Comparison of ENCODE assay signal across 25 cellular contexts in the genomic region with DNA sequence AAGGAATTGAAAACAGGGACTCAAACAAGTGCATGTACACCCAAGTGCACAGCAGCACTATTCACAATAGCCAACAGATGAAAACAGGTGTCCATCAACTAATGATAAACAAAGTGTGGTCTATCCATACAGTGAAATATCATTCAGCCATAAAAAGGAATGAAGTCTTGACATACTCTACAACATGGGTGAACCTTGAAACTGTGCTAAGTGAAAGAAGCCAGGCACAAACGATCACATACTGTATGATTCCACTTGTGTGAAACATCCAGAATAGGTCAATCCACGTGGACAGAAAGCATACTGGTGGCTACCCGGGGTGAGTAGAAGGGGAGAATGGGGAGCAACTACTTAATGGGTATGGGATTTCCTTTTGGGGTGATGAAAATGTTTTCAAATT.
"Had no signal": no experiment of that assay in that cellular context is flagged by ENCODE, and none has a peak within 500 bp of the region (broad histone marks: within the 10 kb centered on the region; RNA-seq: fewer than 3 reads in every experiment).

No MANE protein-coding gene starts in this region.

- ATAC-seq: effector memory CD8-positive, alpha-beta T cell; esophagus mucosa; foreskin keratinocyte; gastrocnemius medialis; gastroesophageal sphincter; heart left ventricle; heart right ventricle had no signal

- DNase-seq: colonic mucosa; cortex of kidney; dermis blood vessel endothelial cell; dorsolateral prefrontal cortex; effector CD4-positive, alpha-beta T cell; effector CD8-positive, alpha-beta T cell; effector memory CD4-positive, alpha-beta T cell; effector memory CD8-positive, alpha-beta T cell; endodermal cell; erythroblast; esophagus squamous epithelium; foreskin fibroblast; foreskin keratinocyte; foreskin melanocyte; gastrocnemius medialis; glutamatergic neuron; head of caudate nucleus; heart left ventricle; heart right ventricle had no signal

- H3K27me3 ChIP-seq: colonic mucosa, dorsolateral prefrontal cortex, esophagus muscularis mucosa, esophagus squamous epithelium, foreskin keratinocyte, gastrocnemius medialis, gastroesophageal sphincter, heart left ventricle, heart right ventricle had no signal

- H3K4me3 Mint-ChIP-seq: dendritic cell treated with granulocyte-macrophage colony-stimulating factor and Interleukin-4, amounts not matched to agents 40 ng/mL and 50 ng/mL, for 4 days; effector memory CD8-positive, alpha-beta T cell; endodermal cell had no signal

- H3K27ac Mint-ChIP-seq: dendritic cell treated with granulocyte-macrophage colony-stimulating factor and Interleukin-4, amounts not matched to agents 40 ng/mL and 50 ng/mL, for 4 days; effector memory CD8-positive, alpha-beta T cell; endodermal cell had no signal

- H3K4me3 ChIP-seq: colonic mucosa, coronary artery, dorsolateral prefrontal cortex, esophagus muscularis mucosa, esophagus squamous epithelium, gastrocnemius medialis, gastroesophageal sphincter, heart left ventricle, heart right ventricle had no signal

- H3K4me1 ChIP-seq: colonic mucosa, esophagus muscularis mucosa, foreskin keratinocyte, gastrocnemius medialis, gastroesophageal sphincter, heart left ventricle, heart right ventricle had no signal

- H3K9me3 Mint-ChIP-seq: dendritic cell treated with granulocyte-macrophage colony-stimulating factor and Interleukin-4, amounts not matched to agents 40 ng/mL and 50 ng/mL, for 4 days; effector memory CD8-positive, alpha-beta T cell had no signal

- H3K27ac ChIP-seq: colonic mucosa, coronary artery, dorsolateral prefrontal cortex, epithelial cell of prostate, esophagus muscularis mucosa, esophagus squamous epithelium, foreskin keratinocyte, gastrocnemius medialis, gastroesophageal sphincter, heart left ventricle, heart right ventricle had no signal

- H3K36me3 ChIP-seq: colonic mucosa, esophagus muscularis mucosa, esophagus squamous epithelium, gastrocnemius medialis, gastroesophageal sphincter, heart left ventricle, heart right ventricle had no signal

- H3K9me3 ChIP-seq: colonic mucosa, gastrocnemius medialis, gastroesophageal sphincter had no signal
